ENCODE assay signal across 20 cellular contexts in the genomic region with DNA sequence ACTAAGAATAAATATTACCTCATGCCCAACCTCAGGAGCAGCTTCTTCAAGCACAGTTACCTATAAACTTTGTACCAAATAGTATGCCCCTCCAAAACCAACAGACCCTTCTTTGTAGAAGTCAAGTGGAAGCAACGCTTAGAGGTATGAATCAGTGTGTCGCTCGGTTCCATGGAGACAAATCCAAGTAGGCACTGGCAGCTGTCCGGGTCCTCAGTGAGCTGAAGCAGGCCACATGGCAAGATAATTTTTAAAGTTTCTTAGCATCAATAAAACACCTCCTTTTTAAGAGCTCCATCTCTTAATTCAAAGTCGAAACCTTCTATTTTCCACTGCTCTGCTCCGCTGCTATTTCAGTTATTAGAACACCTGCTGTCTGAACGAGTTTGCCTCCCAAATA.
DNase-seq lines count a peak whose midpoint lies in the region; ATAC-seq and TF ChIP-seq lines count a peak whose summit lies in the region.
"Had no signal": no experiment of that assay in that cellular context is flagged by ENCODE, and none has a peak within 500 bp of the region (broad histone marks: within the 10 kb centered on the region; RNA-seq: fewer than 3 reads in every experiment).

No MANE protein-coding gene starts in this region.

- H2AFZ ChIP-seq in GM23338 (no peak overlapping the region), neural progenitor cell (replicated peaks) (no peak overlapping the region), H9 (ENCODE audit: low read length) (no peak overlapping the region)

- H3K23ac ChIP-seq in H9 (ENCODE audit: insufficient read length, low read depth, low read length), result no peak overlapping the region

- H4K91ac ChIP-seq in H9 (ENCODE audit: insufficient read length, low read depth, low read length), result no peak overlapping the region

- no peak overlapping the region for H3K18ac ChIP-seq in H9 (ENCODE audit: insufficient read length, low read depth, low read length)

- H3K4me3 Mint-ChIP-seq in GM23338 (no peak overlapping the region; the same call in 2 of the 3 replicates), neural progenitor cell (no peak overlapping the region), H9 (no peak overlapping the region)
- H3K4me3 Mint-ChIP-seq: CD8-positive, alpha-beta T cell; T-cell had no signal

- H3K79me1 ChIP-seq in H9 (ENCODE audit: insufficient read depth, low read depth, low read length, poor library complexity, severe bottlenecking), result no peaks in the 10 kb centered on the region

- H4K20me1 ChIP-seq in GM23338 (replicated peaks; ENCODE audit: insufficient read depth) (no peaks in the 10 kb centered on the region), neural progenitor cell (ENCODE audit: low read depth) (no peaks in the 10 kb centered on the region), H9 (ENCODE audit: control insufficient read depth, insufficient read depth, insufficient read length) (no peaks in the 10 kb centered on the region)

- no peak overlapping the region; the same call in 1 of the 2 replicates for H3K27ac Mint-ChIP-seq in GM23338
- no peak overlapping the region for H3K27ac Mint-ChIP-seq in neural progenitor cell
- H3K27ac Mint-ChIP-seq in H9, result peak overlapping the region in 1 of 3 experiments; percentile 37; a peak in 3 of 7 replicates
- H3K27ac Mint-ChIP-seq: CD8-positive, alpha-beta T cell; T-cell had no signal

- no peak overlapping the region for H2AK5ac ChIP-seq in H9 (ENCODE audit: insufficient read length, low read length)

- no peak overlapping the region for H4K8ac ChIP-seq in H9 (replicated peaks; ENCODE audit: insufficient read length, low read depth, low read length)

- H3K27me3 ChIP-seq in GM23338 (ENCODE audit: insufficient read depth) (no peaks in the 10 kb centered on the region), HL-60 (ENCODE audit: insufficient read depth, poor library complexity, severe bottlenecking) (no peaks in the 10 kb centered on the region), neural progenitor cell (no peaks in the 10 kb centered on the region), H9 (ENCODE audit: insufficient read depth, low read length) (no peaks in the 10 kb centered on the region), lower lobe of right lung (ENCODE audit: low read depth) (no peaks in the 10 kb centered on the region)
- H3K27me3 ChIP-seq: BE2C had no signal

- H3K4me3 ChIP-seq in GM23338 (no peak overlapping the region), HL-60 (replicated peaks; ENCODE audit: insufficient read depth, low read length) (no peak overlapping the region), neural progenitor cell (no peak overlapping the region), lower lobe of right lung (no peak overlapping the region)
- H3K4me3 ChIP-seq: SK-N-MC had no signal

- intact Hi-C loops in lower lobe of right lung (cut with DNase I), result no loop called here

- no peak overlapping the region for H2BK5ac ChIP-seq in H9 (ENCODE audit: insufficient read length, low read length)

- no peak overlapping the region for H2BK20ac ChIP-seq in H9 (ENCODE audit: low read depth, low read length, poor library complexity, severe bottlenecking)

- no peak overlapping the region for H3K4ac ChIP-seq in H9 (ENCODE audit: low read depth, low read length)

- peaks cover 4% of the 10 kb centered on the region for H3K27me3 Mint-ChIP-seq in GM23338 (ENCODE audit: insufficient read depth, low read depth, poor library complexity)
- peaks cover 4% of the 10 kb centered on the region for H3K27me3 Mint-ChIP-seq in neural progenitor cell (ENCODE audit: insufficient read depth, low read depth)
- peaks cover 2% of the 10 kb centered on the region; the same call in 1 of the 2 replicates for H3K27me3 Mint-ChIP-seq in H9 (ENCODE audit: low read depth)
- H3K27me3 Mint-ChIP-seq: T-cell had no signal

- WGBS in H9 (ENCODE audit: extremely low coverage, insufficient read length, low lambda C conversion rate), result no CpG with 5 or more reads among the region's 7 CpGs

- H3T11ph ChIP-seq in H9 (ENCODE audit: low read length), result no peak overlapping the region

- DNase-seq in GM23338 (ENCODE audit: low spot score), result no peak
- peak in 1 of 2 experiments; percentile 3 for DNase-seq in HL-60 (ENCODE audit: low read depth in 1 of 2, low spot score in 1 of 2)
- no peak for DNase-seq in neural progenitor cell (ENCODE audit: low spot score)
- DNase-seq in H9, result no peak
- no peak for DNase-seq in T-helper 1 cell
- DNase-seq in NCI-H510A treated with DMSO at 0.1 percent for 48 hours (lab: John Stamatoyannopoulos, UW), result no peak
- DNase-seq in lower lobe of right lung, result no peak
- DNase-seq: BE2C; CD8-positive, alpha-beta T cell; EL; NCI-H1436; NCI-H2081 treated with DMSO at 0.1 percent for 48 hours; NCI-H226; NCI-H526 treated with DMSO at 0.1 percent for 48 hours; T-cell had no signal

- H3K14ac ChIP-seq in H9 (ENCODE audit: insufficient read depth, low read length), result no peak overlapping the region

- H3K79me2 ChIP-seq in GM23338 (replicated peaks; ENCODE audit: insufficient read depth), result no peaks in the 10 kb centered on the region
- H3K79me2 ChIP-seq in neural progenitor cell (ENCODE audit: low read depth), result no peaks in the 10 kb centered on the region
- H3K79me2 ChIP-seq in H9 (ENCODE audit: insufficient read depth, low read length), result no peaks in the 10 kb centered on the region

- H3K56ac ChIP-seq in H9 (ENCODE audit: insufficient read length, low read depth, low read length), result no peak overlapping the region

- H2BK12ac ChIP-seq in H9 (ENCODE audit: insufficient read length, low read depth, low read length), result no peak overlapping the region

- H3K9me2 ChIP-seq in GM23338 (ENCODE audit: insufficient read depth), result peaks cover 7% of the 10 kb centered on the region; the same call in 1 of the 2 replicates

- H3F3A ChIP-seq in GM23338 (replicated peaks; ENCODE audit: low read depth) (no peaks in the 10 kb centered on the region), neural progenitor cell (ENCODE audit: low read depth) (peaks cover 7% of the 10 kb centered on the region)

- H3K36me3 ChIP-seq in GM23338 (ENCODE audit: insufficient read depth) (no peaks in the 10 kb centered on the region), neural progenitor cell (no peaks in the 10 kb centered on the region), lower lobe of right lung (no peaks in the 10 kb centered on the region)
- H3K36me3 ChIP-seq: BE2C had no signal

- no peaks in the 10 kb centered on the region for H3K9me3 ChIP-seq in neural progenitor cell (ENCODE audit: low read depth)
- H3K9me3 ChIP-seq in H9 (ENCODE audit: control insufficient read depth, low read depth, low read length), result no peaks in the 10 kb centered on the region
- H3K9me3 ChIP-seq in lower lobe of right lung, result no peaks in the 10 kb centered on the region
- H3K9me3 ChIP-seq: BE2C had no signal

- H3K4me1 Mint-ChIP-seq in GM23338 (peaks cover 48% of the 10 kb centered on the region), neural progenitor cell (peaks cover 22% of the 10 kb centered on the region), H9 (peaks cover 52 to 56% of the 10 kb centered on the region in 2 experiments)

- H3K9me3 Mint-ChIP-seq in GM23338, result no peaks in the 10 kb centered on the region; the same call in 2 of the 3 replicates
- peaks cover 3% of the 10 kb centered on the region for H3K9me3 Mint-ChIP-seq in neural progenitor cell
- no peaks in the 10 kb centered on the region; a peak in 1 of 5 replicates for H3K9me3 Mint-ChIP-seq in H9
- H3K9me3 Mint-ChIP-seq: CD8-positive, alpha-beta T cell; T-cell had no signal

- H3K23me2 ChIP-seq in H9 (ENCODE audit: insufficient read length, low read depth, low read length, poor library complexity, severe bottlenecking), result no peaks in the 10 kb centered on the region

- TF ChIP-seq CTCF in GM23338 (conservative IDR thresholded peaks at IDR 0.05; ENCODE audit: low read depth in 2 of 2) (no peak), HL-60 (IDR thresholded peaks at IDR 0.05; ENCODE audit: insufficient read depth, low read length) (no peak), neural progenitor cell (IDR thresholded peaks at IDR 0.05) (no peak), H9 (conservative IDR thresholded peaks at IDR 0.05) (no peak), lower lobe of right lung (IDR thresholded peaks at IDR 0.05) (no peak)

- H3K36me3 Mint-ChIP-seq in GM23338 (ENCODE audit: low read depth), result peaks cover 14% of the 10 kb centered on the region
- H3K36me3 Mint-ChIP-seq in neural progenitor cell, result no peaks in the 10 kb centered on the region
- H3K36me3 Mint-ChIP-seq in H9 (ENCODE audit: insufficient read depth in 1 of 3, low read depth in 3 of 3), result peaks cover 8 to 12% (median 8%) of the 10 kb centered on the region in 3 experiments; a peak in 6 of 7 replicates
- H3K36me3 Mint-ChIP-seq: CD8-positive, alpha-beta T cell; T-cell had no signal

- H2BK15ac ChIP-seq in H9 (ENCODE audit: low read depth, low read length), result no peak overlapping the region

- H3K27ac ChIP-seq in GM23338 (ENCODE audit: low read depth) (no peak overlapping the region), HL-60 (replicated peaks) (peak overlapping the region; percentile 78), neural progenitor cell (no peak overlapping the region), H9 (ENCODE audit: insufficient read length, low read depth, low read length) (no peak overlapping the region), lower lobe of right lung (no peak overlapping the region)
- H3K27ac ChIP-seq: SK-N-MC had no signal

- H3K9ac ChIP-seq in neural progenitor cell, result no peak overlapping the region
- no peak overlapping the region for H3K9ac ChIP-seq in H9 (ENCODE audit: extremely low read depth, insufficient read length, low read length)

- no peak overlapping the region for H4K5ac ChIP-seq in H9 (ENCODE audit: insufficient read length, low read depth, low read length)

- peak; percentile 8 for ATAC-seq in GM18909 (IDR thresholded peaks at IDR 0.05; ENCODE audit: poor library complexity, unreplicated experiment)
- no peak for ATAC-seq in GM23338
- no peak for ATAC-seq in lower lobe of right lung
- ATAC-seq: CD8-positive, alpha-beta T cell; HCT116; Panc1; Right ventricle myocardium inferior; T-cell had no signal

- H2BK120ac ChIP-seq in H9 (ENCODE audit: low read depth, low read length, poor library complexity, severe bottlenecking), result no peak overlapping the region

- H3K4me1 ChIP-seq in GM23338 (ENCODE audit: insufficient read depth) (peaks cover 40% of the 10 kb centered on the region), neural progenitor cell (peaks cover 23% of the 10 kb centered on the region), H9 (ENCODE audit: insufficient read depth, low read length) (peaks cover 19% of the 10 kb centered on the region), lower lobe of right lung (no peaks in the 10 kb centered on the region)
- H3K4me1 ChIP-seq: BE2C had no signal

- peak overlapping the region; percentile 46; the same call in 1 of the 2 replicates for H3K4me2 ChIP-seq in GM23338
- peak overlapping the region; percentile 24 for H3K4me2 ChIP-seq in neural progenitor cell
- H3K4me2 ChIP-seq in H9 (ENCODE audit: insufficient read depth, insufficient read length, low read length), result no peak overlapping the region

TF ChIP-seq in GM23338, 12 proteins besides CTCF, POLR2A, EP300 and RAD21 (continues in another document):
- TF ChIP-seq JUNB (IDR thresholded peaks at IDR 0.05; ENCODE audit: unreplicated experiment), result no peak
